ENCODE assay signal across 8 cellular contexts in genomic region chr2:128318245-128318644, GRCh38. TPM values are rescaled to one million over a fixed set of nuclear protein-coding genes. Genes with fewer than 3 reads are reported as not detected.
DNase-seq lines count a peak whose midpoint lies in the region; ATAC-seq and TF ChIP-seq lines count a peak whose summit lies in the region.
"Not testable (repeated sequence)": the region's sequence is repeated elsewhere in the genome, so short reads cannot be mapped to it uniquely, and the experiment has no call there.

No MANE protein-coding gene starts in this region.

- H3K4me1 Mint-ChIP-seq in Caco-2 (ENCODE audit: low read depth, unreplicated experiment): not testable (repeated sequence)
- peaks cover 27% of the 10 kb centered on the region for H3K4me1 Mint-ChIP-seq in activated T-helper 2 cell treated with anti-CD3 and anti-CD28 coated beads, Interferon-gamma antibody, Interleukin-2, Interleukin-4, amounts not matched to agents 10 μg/mL and 5 μg/mL and 100 μg/mL, durations not matched to agents 14 hours and 24 hours and 36 hours (ENCODE audit: low read depth)

- H3K4me3 ChIP-seq in Caco-2 (ENCODE audit: low read depth, low read length): peak overlapping the region; percentile 47
- peak overlapping the region; percentile 39 for H3K4me3 ChIP-seq in epithelial cell of esophagus (ENCODE audit: low read length)
- peak overlapping the region; percentile 80 for H3K4me3 ChIP-seq in lower lobe of right lung

- not testable (repeated sequence) for H3K27ac Mint-ChIP-seq in Caco-2 (ENCODE audit: unreplicated experiment); activated T-helper 2 cell treated with anti-CD3 and anti-CD28 coated beads, Interferon-gamma antibody, Interleukin-2, Interleukin-4, amounts not matched to agents 10 μg/mL and 5 μg/mL and 100 μg/mL, durations not matched to agents 14 hours and 24 hours and 36 hours

- H3K4me3 Mint-ChIP-seq in Caco-2 (ENCODE audit: unreplicated experiment): peak overlapping the region; percentile 87
- H3K4me3 Mint-ChIP-seq in activated T-helper 2 cell treated with anti-CD3 and anti-CD28 coated beads, Interferon-gamma antibody, Interleukin-2, Interleukin-4, amounts not matched to agents 10 μg/mL and 5 μg/mL and 100 μg/mL, durations not matched to agents 14 hours and 24 hours and 36 hours (ENCODE audit: low read depth): not testable (repeated sequence)

- not testable (repeated sequence) for TF ChIP-seq CTCF in Caco-2 (IDR thresholded peaks at IDR 0.05; ENCODE audit: insufficient read depth in 1 of 2, low read depth in 1 of 2, low read length in 1 of 2, severe bottlenecking in 1 of 2, unreplicated experiment in 1 of 2); epithelial cell of esophagus (IDR thresholded peaks at IDR 0.05; ENCODE audit: insufficient read depth, low read depth, low read length, missing control alignments); lower lobe of right lung (IDR thresholded peaks at IDR 0.05)

- not testable (repeated sequence) for H3K36me3 Mint-ChIP-seq in Caco-2 (ENCODE audit: insufficient read depth, unreplicated experiment)
- peaks cover 13% of the 10 kb centered on the region for H3K36me3 Mint-ChIP-seq in activated T-helper 2 cell treated with anti-CD3 and anti-CD28 coated beads, Interferon-gamma antibody, Interleukin-2, Interleukin-4, amounts not matched to agents 10 μg/mL and 5 μg/mL and 100 μg/mL, durations not matched to agents 14 hours and 24 hours and 36 hours (ENCODE audit: low read depth)

- DNase-seq in Caco-2: peak in 1 of 2 experiments; percentile 29
- peak; percentile 15 for DNase-seq in OCI-M1 (lab: John Stamatoyannopoulos, UW)
- peak; percentile 20 for DNase-seq in activated T-helper 2 cell treated with anti-CD3 and anti-CD28 coated beads, Interferon-gamma antibody, Interleukin-2, Interleukin-4, amounts not matched to agents 10 μg/mL and 5 μg/mL and 100 μg/mL, durations not matched to agents 14 hours and 24 hours and 36 hours (ENCODE audit: low spot score)
- not testable (repeated sequence) for DNase-seq in epithelial cell of esophagus (ENCODE audit: low read depth)
- peak; percentile 49 for DNase-seq in lower lobe of right lung
- DNase-seq in stimulated activated CD4-positive, alpha-beta T cell treated with anti-CD3 and anti-CD28 coated beads, Interleukin-4, amount 100 ng/mL, for 24 hours: peak; percentile 24

- not testable (repeated sequence) for H3K36me3 ChIP-seq in Caco-2 (ENCODE audit: control insufficient read depth, insufficient read depth, low read length); lower lobe of right lung

- not testable (repeated sequence) for BruUV-seq in Caco-2 (replicated peaks; lab: Mats Ljungman, UMichigan)

- CTCF ChIA-PET in Caco-2 (lab: Charles Lee): interaction anchor here (0.8 kb wide), 1 partner anchor 255 kb away, joined by 3 read pairs; no protein-coding TSS in a partner anchor

- H3K4me1 ChIP-seq in Caco-2: peaks cover 20% of the 10 kb centered on the region
- peaks cover 49% of the 10 kb centered on the region for H3K4me1 ChIP-seq in lower lobe of right lung

- H3K9me3 Mint-ChIP-seq in Caco-2 (ENCODE audit: unreplicated experiment); activated T-helper 2 cell treated with anti-CD3 and anti-CD28 coated beads, Interferon-gamma antibody, Interleukin-2, Interleukin-4, amounts not matched to agents 10 μg/mL and 5 μg/mL and 100 μg/mL, durations not matched to agents 14 hours and 24 hours and 36 hours: not testable (repeated sequence)

- ATAC-seq in GM21529 (IDR thresholded peaks at IDR 0.05; ENCODE audit: unreplicated experiment) (peak; percentile 12), HG03196 (IDR thresholded peaks at IDR 0.05; ENCODE audit: unreplicated experiment) (peak; percentile 1)
- ATAC-seq in lower lobe of right lung: not testable (repeated sequence)

- H3K9me3 ChIP-seq in Caco-2, lower lobe of right lung: not testable (repeated sequence)

- not testable (repeated sequence) for H3K27me3 ChIP-seq in Caco-2 (replicated peaks; ENCODE audit: control insufficient read depth, insufficient read depth, low read length); lower lobe of right lung (ENCODE audit: low read depth)

- H3K27me3 Mint-ChIP-seq in Caco-2 (ENCODE audit: insufficient read depth, unreplicated experiment): not testable (repeated sequence)
- peaks cover 12% of the 10 kb centered on the region for H3K27me3 Mint-ChIP-seq in activated T-helper 2 cell treated with anti-CD3 and anti-CD28 coated beads, Interferon-gamma antibody, Interleukin-2, Interleukin-4, amounts not matched to agents 10 μg/mL and 5 μg/mL and 100 μg/mL, durations not matched to agents 14 hours and 24 hours and 36 hours (ENCODE audit: low read depth)

- not testable (repeated sequence) for H3K27ac ChIP-seq in lower lobe of right lung

- POLR2A ChIA-PET in Caco-2 (lab: Charles Lee): not testable (repeated sequence)

- intact Hi-C loops in Caco-2 (cut with micrococcal nuclease; ENCODE audit: unreplicated experiment): loop anchor here (5.0 to 10.0 kb wide), 2 partner anchors 141 to 253 kb away; no protein-coding TSS in a partner anchor
- intact Hi-C loops in activated T-helper 2 cell treated with anti-CD3 and anti-CD28 coated beads, Interferon-gamma antibody, Interleukin-2, Interleukin-4, amounts not matched to agents 10 μg/mL and 5 μg/mL and 100 μg/mL, durations not matched to agents 14 hours and 24 hours and 36 hours (cut with micrococcal nuclease): loop anchor here (5.0 kb wide), 1 partner anchor 86 kb away; no protein-coding TSS in a partner anchor
- intact Hi-C loops in lower lobe of right lung (cut with DNase I): not testable (repeated sequence)

RNA-seq across cellular contexts. Expression of gene HS6ST1, which starts 0.4 kb away (rescaled TPM):
- total RNA-seq in Caco-2 (2022) (17.5 and 20.3 TPM in 2 replicates), lower lobe of right lung (26.3 TPM)
- 17.6 and 17.7 TPM in 2 replicates for total RNA-seq in activated T-helper 2 cell treated with anti-CD3 and anti-CD28 coated beads, Interferon-gamma antibody, Interleukin-2, Interleukin-4, amounts not matched to agents 10 μg/mL and 5 μg/mL and 100 μg/mL, durations not matched to agents 14 hours and 24 hours and 36 hours
